Comparison of ENCODE assay signal across 8 cellular contexts in the genomic region with DNA sequence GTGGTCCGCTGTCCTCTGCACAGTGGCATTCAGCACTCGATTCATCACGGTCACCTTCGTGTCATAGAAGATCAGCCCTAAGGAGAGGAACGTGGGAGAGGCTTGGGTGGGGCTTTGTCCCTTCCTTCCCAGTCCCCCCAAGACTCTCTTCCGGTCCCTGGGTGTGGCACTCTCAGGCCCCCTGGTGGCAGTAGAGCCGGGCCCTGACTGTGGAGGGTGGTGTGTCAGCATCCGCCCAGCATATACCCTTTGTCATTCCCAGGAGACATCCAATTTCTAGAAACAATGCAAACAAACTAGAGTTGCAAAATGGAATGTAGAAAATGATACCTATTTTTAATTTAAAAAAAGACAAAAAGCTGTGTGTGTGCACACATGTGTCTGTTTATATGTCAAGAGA. TPM values are rescaled to one million over a fixed set of nuclear protein-coding genes. Genes with fewer than 3 reads are reported as not detected.
DNase-seq lines count a peak whose midpoint lies in the region; ATAC-seq and TF ChIP-seq lines count a peak whose summit lies in the region.

No MANE protein-coding gene starts in this region.

- H3K9me3 ChIP-seq in spleen = no peaks in the 10 kb centered on the region

- peak; percentile 12 for DNase-seq in NOMO-1 treated with dmso at 0.1 percent for 144 hours (lab: John Stamatoyannopoulos, UW; ENCODE audit: unreplicated experiment)
- no peak for DNase-seq in NOMO-1 (lab: John Stamatoyannopoulos, UW; ENCODE audit: unreplicated experiment in 2 of 2)
- DNase-seq in dorsolateral prefrontal cortex = peak in 2 of 10 donors; percentile 25 to 40
- peak; percentile 75 for DNase-seq in spleen
- no peak for DNase-seq in HT-29 (ENCODE audit: low spot score)
- no peak for DNase-seq in NCI-H2227 treated with DMSO at 0.1 percent for 48 hours (lab: John Stamatoyannopoulos, UW)
- DNase-seq in NCI-H345 treated with DMSO at 0.1 percent for 48 hours (lab: John Stamatoyannopoulos, UW; ENCODE audit: unreplicated experiment) = no peak

- peaks cover 0 to 11% (median 0%) of the 10 kb centered on the region in 6 donors for H3K4me1 ChIP-seq in spleen

- peak; percentile 61 for ATAC-seq in SK-N-SH treated with all-trans-retinoic acid at 6 μM for 48 hours

- H3K27ac ChIP-seq in dorsolateral prefrontal cortex (peak overlapping the region in 8 of 59 donors; percentile 0 to 52 (median 18)), spleen (no peak overlapping the region)

- intact Hi-C loops in dorsolateral prefrontal cortex (cut with DNase I) = no loop called here
- intact Hi-C loops in spleen (cut with DNase I; ENCODE audit: low total_unique reads) = no loop called here

- H3K4me3 ChIP-seq in dorsolateral prefrontal cortex = no peak overlapping the region
- no peak overlapping the region for H3K4me3 ChIP-seq in spleen

- peaks cover 0 to 100% (median 54%) of the 10 kb centered on the region in 6 donors for H3K36me3 ChIP-seq in spleen

- no peak for TF ChIP-seq POLR2A in spleen (IDR thresholded peaks at IDR 0.05)

- H3K27me3 ChIP-seq in dorsolateral prefrontal cortex = no peaks in the 10 kb centered on the region
- no peaks in the 10 kb centered on the region for H3K27me3 ChIP-seq in spleen (replicated peaks in 1 of 7)

- WGBS in spleen, 5 donors = 53 to 70% (median 61%) methylated on average over 8 of the region's 8 CpGs

- TF ChIP-seq CTCF in dorsolateral prefrontal cortex (IDR thresholded peaks at IDR 0.05 in 54 of 56, conservative IDR thresholded peaks at IDR 0.05 in 2 of 56; ENCODE audit: low read depth in 1 of 56, partially characterized antibody in 56 of 56) = peak in 44 of 56 donors; percentile 11 to 56 (median 34)
- TF ChIP-seq CTCF in spleen (IDR thresholded peaks at IDR 0.05 in 8 of 11, conservative IDR thresholded peaks at IDR 0.05 in 3 of 11) = peak in 8 of 11 experiments; percentile 6 to 51 (median 46)

TF ChIP-seq in SK-N-SH treated with all-trans-retinoic acid at 6 μM for 48 hours, 23 proteins besides CTCF, POLR2A, EP300 and RAD21:
- TF ChIP-seq ZNF565 (CRISPR knock-in tag; conservative IDR thresholded peaks at IDR 0.05; ENCODE audit: low read depth) = no peak
- TF ChIP-seq ZFP3 (CRISPR knock-in tag; IDR thresholded peaks at IDR 0.05) = no peak
- TF ChIP-seq, protein P1, sequence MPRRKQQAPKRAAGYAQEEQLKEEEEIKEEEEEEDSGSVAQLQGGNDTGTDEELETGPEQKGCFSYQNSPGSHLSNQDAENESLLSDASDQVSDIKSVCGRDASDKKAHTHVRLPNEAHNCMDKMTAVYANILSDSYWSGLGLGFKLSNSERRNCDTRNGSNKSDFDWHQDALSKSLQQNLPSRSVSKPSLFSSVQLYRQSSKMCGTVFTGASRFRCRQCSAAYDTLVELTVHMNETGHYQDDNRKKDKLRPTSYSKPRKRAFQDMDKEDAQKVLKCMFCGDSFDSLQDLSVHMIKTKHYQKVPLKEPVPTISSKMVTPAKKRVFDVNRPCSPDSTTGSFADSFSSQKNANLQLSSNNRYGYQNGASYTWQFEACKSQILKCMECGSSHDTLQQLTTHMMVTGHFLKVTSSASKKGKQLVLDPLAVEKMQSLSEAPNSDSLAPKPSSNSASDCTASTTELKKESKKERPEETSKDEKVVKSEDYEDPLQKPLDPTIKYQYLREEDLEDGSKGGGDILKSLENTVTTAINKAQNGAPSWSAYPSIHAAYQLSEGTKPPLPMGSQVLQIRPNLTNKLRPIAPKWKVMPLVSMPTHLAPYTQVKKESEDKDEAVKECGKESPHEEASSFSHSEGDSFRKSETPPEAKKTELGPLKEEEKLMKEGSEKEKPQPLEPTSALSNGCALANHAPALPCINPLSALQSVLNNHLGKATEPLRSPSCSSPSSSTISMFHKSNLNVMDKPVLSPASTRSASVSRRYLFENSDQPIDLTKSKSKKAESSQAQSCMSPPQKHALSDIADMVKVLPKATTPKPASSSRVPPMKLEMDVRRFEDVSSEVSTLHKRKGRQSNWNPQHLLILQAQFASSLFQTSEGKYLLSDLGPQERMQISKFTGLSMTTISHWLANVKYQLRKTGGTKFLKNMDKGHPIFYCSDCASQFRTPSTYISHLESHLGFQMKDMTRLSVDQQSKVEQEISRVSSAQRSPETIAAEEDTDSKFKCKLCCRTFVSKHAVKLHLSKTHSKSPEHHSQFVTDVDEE (CRISPR knock-in tag; IDR thresholded peaks at IDR 0.05) = no peak
- TF ChIP-seq PPARA (CRISPR knock-in tag; IDR thresholded peaks at IDR 0.05; ENCODE audit: borderline replicate concordance) = no peak
- no peak for TF ChIP-seq ZC3H10 (CRISPR knock-in tag; IDR thresholded peaks at IDR 0.05)
- TF ChIP-seq, protein P2, sequence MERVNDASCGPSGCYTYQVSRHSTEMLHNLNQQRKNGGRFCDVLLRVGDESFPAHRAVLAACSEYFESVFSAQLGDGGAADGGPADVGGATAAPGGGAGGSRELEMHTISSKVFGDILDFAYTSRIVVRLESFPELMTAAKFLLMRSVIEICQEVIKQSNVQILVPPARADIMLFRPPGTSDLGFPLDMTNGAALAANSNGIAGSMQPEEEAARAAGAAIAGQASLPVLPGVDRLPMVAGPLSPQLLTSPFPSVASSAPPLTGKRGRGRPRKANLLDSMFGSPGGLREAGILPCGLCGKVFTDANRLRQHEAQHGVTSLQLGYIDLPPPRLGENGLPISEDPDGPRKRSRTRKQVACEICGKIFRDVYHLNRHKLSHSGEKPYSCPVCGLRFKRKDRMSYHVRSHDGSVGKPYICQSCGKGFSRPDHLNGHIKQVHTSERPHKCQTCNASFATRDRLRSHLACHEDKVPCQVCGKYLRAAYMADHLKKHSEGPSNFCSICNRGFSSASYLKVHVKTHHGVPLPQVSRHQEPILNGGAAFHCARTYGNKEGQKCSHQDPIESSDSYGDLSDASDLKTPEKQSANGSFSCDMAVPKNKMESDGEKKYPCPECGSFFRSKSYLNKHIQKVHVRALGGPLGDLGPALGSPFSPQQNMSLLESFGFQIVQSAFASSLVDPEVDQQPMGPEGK (CRISPR knock-in tag; IDR thresholded peaks at IDR 0.05; ENCODE audit: borderline replicate concordance) = no peak
- no peak for TF ChIP-seq CSDC2 (CRISPR knock-in tag; IDR thresholded peaks at IDR 0.05)
- TF ChIP-seq, protein P3, sequence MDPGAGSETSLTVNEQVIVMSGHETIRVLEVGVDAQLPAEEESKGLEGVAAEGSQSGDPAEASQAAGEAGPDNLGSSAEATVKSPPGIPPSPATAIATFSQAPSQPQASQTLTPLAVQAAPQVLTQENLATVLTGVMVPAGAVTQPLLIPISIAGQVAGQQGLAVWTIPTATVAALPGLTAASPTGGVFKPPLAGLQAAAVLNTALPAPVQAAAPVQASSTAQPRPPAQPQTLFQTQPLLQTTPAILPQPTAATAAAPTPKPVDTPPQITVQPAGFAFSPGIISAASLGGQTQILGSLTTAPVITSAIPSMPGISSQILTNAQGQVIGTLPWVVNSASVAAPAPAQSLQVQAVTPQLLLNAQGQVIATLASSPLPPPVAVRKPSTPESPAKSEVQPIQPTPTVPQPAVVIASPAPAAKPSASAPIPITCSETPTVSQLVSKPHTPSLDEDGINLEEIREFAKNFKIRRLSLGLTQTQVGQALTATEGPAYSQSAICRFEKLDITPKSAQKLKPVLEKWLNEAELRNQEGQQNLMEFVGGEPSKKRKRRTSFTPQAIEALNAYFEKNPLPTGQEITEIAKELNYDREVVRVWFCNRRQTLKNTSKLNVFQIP (CRISPR knock-in tag; IDR thresholded peaks at IDR 0.05; ENCODE audit: borderline replicate concordance, low read depth) = no peak
- no peak for TF ChIP-seq SNAI2 (CRISPR knock-in tag; IDR thresholded peaks at IDR 0.05)
- no peak for TF ChIP-seq ESRRG (CRISPR knock-in tag; IDR thresholded peaks at IDR 0.05)
- TF ChIP-seq ARNTL (CRISPR knock-in tag; IDR thresholded peaks at IDR 0.05; ENCODE audit: borderline replicate concordance, low read depth) = no peak
- TF ChIP-seq OSR1 (CRISPR knock-in tag; IDR thresholded peaks at IDR 0.05) = no peak
- TF ChIP-seq, protein P4, sequence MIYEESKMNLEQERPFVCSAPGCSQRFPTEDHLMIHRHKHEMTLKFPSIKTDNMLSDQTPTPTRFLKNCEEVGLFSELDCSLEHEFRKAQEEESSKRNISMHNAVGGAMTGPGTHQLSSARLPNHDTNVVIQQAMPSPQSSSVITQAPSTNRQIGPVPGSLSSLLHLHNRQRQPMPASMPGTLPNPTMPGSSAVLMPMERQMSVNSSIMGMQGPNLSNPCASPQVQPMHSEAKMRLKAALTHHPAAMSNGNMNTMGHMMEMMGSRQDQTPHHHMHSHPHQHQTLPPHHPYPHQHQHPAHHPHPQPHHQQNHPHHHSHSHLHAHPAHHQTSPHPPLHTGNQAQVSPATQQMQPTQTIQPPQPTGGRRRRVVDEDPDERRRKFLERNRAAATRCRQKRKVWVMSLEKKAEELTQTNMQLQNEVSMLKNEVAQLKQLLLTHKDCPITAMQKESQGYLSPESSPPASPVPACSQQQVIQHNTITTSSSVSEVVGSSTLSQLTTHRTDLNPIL (CRISPR knock-in tag; IDR thresholded peaks at IDR 0.05; ENCODE audit: low read depth) = no peak
- TF ChIP-seq ZFP30 (CRISPR knock-in tag; IDR thresholded peaks at IDR 0.05) = no peak
- TF ChIP-seq RARB (CRISPR knock-in tag; IDR thresholded peaks at IDR 0.05) = no peak

RNA-seq across cellular contexts. Expression of gene TRAFD1, which starts 45.0 kb away (rescaled TPM):
- total RNA-seq in dorsolateral prefrontal cortex = 10 to 100 TPM; 15.1 to 47.9 (median 24.8) TPM
- total RNA-seq in spleen = 10 to 100 TPM; 47.3 to 63.4 (median 54.8) TPM
- polyA plus RNA-seq in spleen = 10 to 100 TPM; 18.6 to 31.2 (median 19.2) TPM
- total RNA-seq in HT-29 (2014; rRNA removed; shearing (Covaris generic)) = 13.2 and 13.5 TPM in 2 replicates

Comparison
In these comparisons a context has a peak if more than half of its experiments do, and no peak if none do; other contexts are left out.
1. DNase-seq: peak in NOMO-1 treated with dmso at 0.1 percent for 144 hours (single experiment) and spleen (single experiment); none in NOMO-1 (0 of 2), HT-29 (single experiment), NCI-H2227 treated with DMSO at 0.1 percent for 48 hours (single experiment) and NCI-H345 treated with DMSO at 0.1 percent for 48 hours (single experiment).